ENCODE assay signal across 16 cellular contexts in the genomic region with DNA sequence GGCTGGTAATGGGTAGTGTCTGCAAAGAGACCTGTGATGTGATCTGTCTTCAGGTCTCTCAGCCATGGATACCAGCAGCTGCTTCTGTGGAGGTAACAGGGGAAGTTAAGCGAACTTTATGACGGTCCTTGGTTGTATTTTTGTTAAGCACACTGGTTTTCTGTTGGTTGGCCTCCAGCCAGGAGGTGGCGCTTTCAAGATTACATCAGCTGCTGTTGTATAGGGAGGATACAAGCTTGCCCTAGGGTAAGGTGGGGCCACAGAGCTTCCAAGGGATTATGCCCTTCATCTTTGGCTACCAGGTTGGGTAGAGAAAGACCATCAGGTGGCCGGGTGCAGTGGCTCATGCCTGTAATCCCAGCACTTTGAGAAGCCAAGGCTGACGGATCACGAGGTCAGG.
"Had no signal": no experiment of that assay in that cellular context is flagged by ENCODE, and none has a peak within 500 bp of the region (broad histone marks: within the 10 kb centered on the region; RNA-seq: fewer than 3 reads in every experiment).

No MANE protein-coding gene starts in this region.

- H3K27me3 ChIP-seq: breast epithelium, dorsolateral prefrontal cortex, esophagus muscularis mucosa, thyroid gland, vagina had no signal

- H3K27ac ChIP-seq: breast epithelium, dorsolateral prefrontal cortex, esophagus muscularis mucosa, lower lobe of right lung, parathyroid adenoma, thyroid gland, vagina had no signal

- H3K9ac ChIP-seq: parathyroid adenoma had no signal

- H3K9me3 ChIP-seq: breast epithelium, esophagus muscularis mucosa, lower lobe of right lung, thyroid gland, vagina had no signal

- H3K27me3 Mint-ChIP-seq: activated naive CD8-positive, alpha-beta T cell treated with anti-CD3 and anti-CD28 coated beads, Interleukin-2, amount 10 ng/mL, durations not matched to agents 7 days and 5 days; naive B cell had no signal

- H3K4me3 ChIP-seq: breast epithelium, dorsolateral prefrontal cortex, esophagus muscularis mucosa, lower lobe of right lung, thyroid gland, vagina had no signal

- DNase-seq: activated CD4-positive, alpha-beta T cell treated with anti-CD3 and anti-CD28 coated beads, Interleukin-2, amount 50 U/mL, for 48 hours; activated CD8-positive, alpha-beta memory T cell treated with anti-CD3 and anti-CD28 coated beads, Interleukin-2, amount 50 U/mL, for 48 hours; activated naive CD8-positive, alpha-beta T cell treated with anti-CD3 and anti-CD28 coated beads, Interleukin-2, amount 10 ng/mL, durations not matched to agents 7 days and 5 days; glutamatergic neuron; immature natural killer cell; lower lobe of right lung; naive B cell; retina; stimulated activated CD4-positive, alpha-beta T cell treated with anti-CD3 and anti-CD28 coated beads, Interleukin-15, amount 100 ng/mL, for 24 hours; stimulated activated CD4-positive, alpha-beta T cell treated with anti-CD3 and anti-CD28 coated beads, Interleukin-4, amount 100 ng/mL, for 24 hours; thyroid gland had no signal

- H3K4me3 Mint-ChIP-seq: activated naive CD8-positive, alpha-beta T cell treated with anti-CD3 and anti-CD28 coated beads, Interleukin-2, amount 10 ng/mL, durations not matched to agents 7 days and 5 days; immature natural killer cell; naive B cell had no signal

- H2AFZ ChIP-seq: parathyroid adenoma had no signal

- H3K36me3 Mint-ChIP-seq: activated naive CD8-positive, alpha-beta T cell treated with anti-CD3 and anti-CD28 coated beads, Interleukin-2, amount 10 ng/mL, durations not matched to agents 7 days and 5 days; immature natural killer cell; naive B cell had no signal

- H3K79me2 ChIP-seq: parathyroid adenoma had no signal

- H3K36me3 ChIP-seq: breast epithelium, esophagus muscularis mucosa, lower lobe of right lung, thyroid gland, vagina had no signal

- H3K4me1 Mint-ChIP-seq: activated naive CD8-positive, alpha-beta T cell treated with anti-CD3 and anti-CD28 coated beads, Interleukin-2, amount 10 ng/mL, durations not matched to agents 7 days and 5 days; immature natural killer cell; naive B cell had no signal

- H3K4me1 ChIP-seq: breast epithelium, esophagus muscularis mucosa, lower lobe of right lung, parathyroid adenoma, thyroid gland, vagina had no signal

- H3K27ac Mint-ChIP-seq: activated naive CD8-positive, alpha-beta T cell treated with anti-CD3 and anti-CD28 coated beads, Interleukin-2, amount 10 ng/mL, durations not matched to agents 7 days and 5 days; immature natural killer cell; naive B cell had no signal
